9 cellular contexts compared by ENCODE assay signal in genomic region chr1:19435851-19436465, GRCh38. TPM values are rescaled to one million over a fixed set of nuclear protein-coding genes. Genes with fewer than 3 reads are reported as not detected.
DNase-seq lines count a peak whose midpoint lies in the region; ATAC-seq and TF ChIP-seq lines count a peak whose summit lies in the region.
"Had no signal": no experiment of that assay in that cellular context is flagged by ENCODE, and none has a peak within 500 bp of the region (broad histone marks: within the 10 kb centered on the region; RNA-seq: fewer than 3 reads in every experiment).

No MANE protein-coding gene starts in this region.

- no peaks in the 10 kb centered on the region for H3K27me3 ChIP-seq in CD4-positive, CD25-positive, alpha-beta regulatory T cell (ENCODE audit: control insufficient read depth, insufficient read depth, low read length)
- no peaks in the 10 kb centered on the region for H3K27me3 ChIP-seq in esophagus (ENCODE audit: control insufficient read depth in 1 of 2, insufficient read depth in 2 of 2, low read length in 2 of 2)
- H3K27me3 ChIP-seq in neural progenitor cell = no peaks in the 10 kb centered on the region

- no peak for DNase-seq in CD4-positive, CD25-positive, alpha-beta regulatory T cell
- DNase-seq in renal cortical epithelial cell (ENCODE audit: low read depth) = peak; percentile 23
- DNase-seq in neural progenitor cell (ENCODE audit: low spot score) = no peak
- no peak for DNase-seq in NOMO-1 (lab: John Stamatoyannopoulos, UW; ENCODE audit: unreplicated experiment in 2 of 2)
- DNase-seq in T-helper 9 cell = no peak
- DNase-seq: endodermal cell had no signal

- H4K20me1 ChIP-seq in neural progenitor cell (ENCODE audit: low read depth) = peaks cover 57% of the 10 kb centered on the region

- H3K4me3 Mint-ChIP-seq in CD4-positive, CD25-positive, alpha-beta regulatory T cell = peak overlapping the region; percentile 3 to 74 (median 36)
- no peak overlapping the region for H3K4me3 Mint-ChIP-seq in neural progenitor cell
- H3K4me3 Mint-ChIP-seq: endodermal cell had no signal

- H3K9me3 ChIP-seq in CD4-positive, CD25-positive, alpha-beta regulatory T cell (ENCODE audit: control insufficient read depth in 2 of 2, low read length in 2 of 2) = no peaks in the 10 kb centered on the region
- H3K9me3 ChIP-seq in esophagus (ENCODE audit: control insufficient read depth in 2 of 2, insufficient read depth in 1 of 2, low read depth in 1 of 2, low read length in 1 of 2) (no peaks in the 10 kb centered on the region), neural progenitor cell (ENCODE audit: low read depth) (no peaks in the 10 kb centered on the region)

- WGBS in esophagus, 2 donors = 48 to 61% methylated on average over 13 of the region's 13 CpGs

- H3F3A ChIP-seq in neural progenitor cell (ENCODE audit: low read depth) = no peaks in the 10 kb centered on the region

- no peak for TF ChIP-seq CTCF in VCaP (conservative IDR thresholded peaks at IDR 0.05)
- no peak for TF ChIP-seq CTCF in neural progenitor cell (IDR thresholded peaks at IDR 0.05)

- H3K27ac ChIP-seq in CD4-positive, CD25-positive, alpha-beta regulatory T cell (ENCODE audit: insufficient read depth, low read length, poor library complexity, severe bottlenecking) = no peak overlapping the region
- peak overlapping the region; percentile 62 for H3K27ac ChIP-seq in VCaP
- peak overlapping the region; percentile 76 to 93 for H3K27ac ChIP-seq in esophagus (ENCODE audit: low read depth in 2 of 2, low read length in 1 of 2)
- no peak overlapping the region for H3K27ac ChIP-seq in neural progenitor cell

- no peak overlapping the region for H2AFZ ChIP-seq in neural progenitor cell (replicated peaks)

- H3K4me1 ChIP-seq in CD4-positive, CD25-positive, alpha-beta regulatory T cell (ENCODE audit: control insufficient read depth, insufficient read depth, low read length, poor library complexity, severe bottlenecking) = peaks cover 65% of the 10 kb centered on the region
- H3K4me1 ChIP-seq in esophagus (ENCODE audit: control insufficient read depth in 2 of 2, insufficient read depth in 2 of 2, low read length in 1 of 2) (peaks cover 16 to 36% of the 10 kb centered on the region in 2 donors), neural progenitor cell (peaks cover 3% of the 10 kb centered on the region)

- H3K4me2 ChIP-seq in neural progenitor cell = no peak overlapping the region

- H3K36me3 ChIP-seq in CD4-positive, CD25-positive, alpha-beta regulatory T cell (ENCODE audit: control insufficient read depth, insufficient read depth, low read length) = peaks cover 25% of the 10 kb centered on the region
- H3K36me3 ChIP-seq in esophagus (ENCODE audit: control insufficient read depth in 2 of 2, insufficient read depth in 2 of 2, low read length in 1 of 2) = peaks cover 0 to 7% of the 10 kb centered on the region in 2 donors
- no peaks in the 10 kb centered on the region for H3K36me3 ChIP-seq in neural progenitor cell

- peaks cover 97% of the 10 kb centered on the region for H3K79me2 ChIP-seq in neural progenitor cell (ENCODE audit: low read depth)

- H3K9me3 Mint-ChIP-seq in CD4-positive, CD25-positive, alpha-beta regulatory T cell = no peaks in the 10 kb centered on the region
- no peaks in the 10 kb centered on the region for H3K9me3 Mint-ChIP-seq in neural progenitor cell
- H3K9me3 Mint-ChIP-seq: endodermal cell had no signal

- H3K36me3 Mint-ChIP-seq in CD4-positive, CD25-positive, alpha-beta regulatory T cell = peaks cover 18% of the 10 kb centered on the region
- H3K36me3 Mint-ChIP-seq in neural progenitor cell = peaks cover 10% of the 10 kb centered on the region

- ATAC-seq in CD4-positive, CD25-positive, alpha-beta regulatory T cell (ENCODE audit: low read depth in 2 of 2) = no peak
- ATAC-seq in HG03439 (IDR thresholded peaks at IDR 0.05; ENCODE audit: unreplicated experiment) = no peak

- no peak overlapping the region for H3K4me3 ChIP-seq in CD4-positive, CD25-positive, alpha-beta regulatory T cell (ENCODE audit: low read depth, low read length)
- no peak overlapping the region for H3K4me3 ChIP-seq in esophagus (ENCODE audit: low read depth in 1 of 2, low read length in 2 of 2)
- no peak overlapping the region for H3K4me3 ChIP-seq in neural progenitor cell

- peaks cover 43 to 91% (median 71%) of the 10 kb centered on the region in 4 donors for H3K4me1 Mint-ChIP-seq in CD4-positive, CD25-positive, alpha-beta regulatory T cell
- H3K4me1 Mint-ChIP-seq in neural progenitor cell = peaks cover 32% of the 10 kb centered on the region

- peak overlapping the region; percentile 22 to 66 (median 48) for H3K27ac Mint-ChIP-seq in CD4-positive, CD25-positive, alpha-beta regulatory T cell
- H3K27ac Mint-ChIP-seq in neural progenitor cell = no peak overlapping the region
- H3K27ac Mint-ChIP-seq: endodermal cell had no signal

- no peaks in the 10 kb centered on the region for H3K27me3 Mint-ChIP-seq in CD4-positive, CD25-positive, alpha-beta regulatory T cell
- H3K27me3 Mint-ChIP-seq in neural progenitor cell (ENCODE audit: insufficient read depth, low read depth) = no peaks in the 10 kb centered on the region

- H3K9ac ChIP-seq in neural progenitor cell = no peak overlapping the region

RNA-seq across cellular contexts. Expression of gene CAPZB, which starts 49.4 kb away (rescaled TPM):
- 372 TPM for total RNA-seq in CD4-positive, CD25-positive, alpha-beta regulatory T cell
- polyA plus RNA-seq in CD4-positive, CD25-positive, alpha-beta regulatory T cell = 100 to 1,000 TPM; 384 to 588 (median 518) TPM
- 100 to 1,000 TPM; 221 to 272 TPM for polyA plus RNA-seq in esophagus
- 114 and 151 TPM in 2 replicates for total RNA-seq in renal cortical epithelial cell
- total RNA-seq in neural progenitor cell (ENCODE audit: low replicate concordance) = 134 and 198 TPM in 2 replicates

Comparison
In these comparisons a context has a peak if more than half of its experiments do, and no peak if none do; other contexts are left out.
1. H3K27ac ChIP-seq: peak in VCaP (single experiment) and esophagus (2 of 2); none in CD4-positive, CD25-positive, alpha-beta regulatory T cell (single experiment) and neural progenitor cell (single experiment).